ENCODE assay signal across 21 cellular contexts in genomic region chr18:26034850-26035497, GRCh38.
"Had no signal": no experiment of that assay in that cellular context is flagged by ENCODE, and none has a peak within 500 bp of the region (broad histone marks: within the 10 kb centered on the region; RNA-seq: fewer than 3 reads in every experiment).

No MANE protein-coding gene starts in this region.

- H3K4me2 ChIP-seq: hepatocyte had no signal

- H3K4me1 ChIP-seq: colonic mucosa, parathyroid adenoma, prostate gland, tibial artery, upper lobe of left lung, uterus had no signal

- FAIRE-seq: endothelial cell of umbilical vein had no signal

- DNase-seq: colonic mucosa; dermis blood vessel endothelial cell; erythroblast; foreskin melanocyte; head of caudate nucleus; mesenchymal stem cell; midbrain; spleen; stimulated activated CD4-positive, alpha-beta T cell treated with anti-CD3 and anti-CD28 coated beads, Interleukin-15, amount 100 ng/mL, for 24 hours; stimulated activated CD4-positive, alpha-beta T cell treated with anti-CD3 and anti-CD28 coated beads, Interleukin-1b, Interleukin-23, amount 100 ng/mL, for 48 hours; stimulated activated CD4-positive, alpha-beta T cell treated with anti-CD3 and anti-CD28 coated beads, Interleukin-4, amount 100 ng/mL, for 24 hours; tibial artery; upper lobe of left lung; uterus had no signal

- H3K36me3 ChIP-seq: uterus had no signal

- H3K4me3 ChIP-seq: colonic mucosa, hepatocyte, lung, prostate gland, spleen, tibial artery, upper lobe of left lung, uterus had no signal

- H3K27me3 ChIP-seq: colonic mucosa, hepatocyte, spleen, tibial artery, upper lobe of left lung, uterus had no signal

- H3K9ac ChIP-seq: parathyroid adenoma had no signal

- H2AFZ ChIP-seq: hepatocyte, parathyroid adenoma had no signal

- H3K27ac ChIP-seq: colonic mucosa, hepatocyte, parathyroid adenoma, prostate gland, spleen, tibial artery, upper lobe of left lung, uterus had no signal

- H3K79me2 ChIP-seq: parathyroid adenoma had no signal

- H3K9me3 ChIP-seq: colonic mucosa, prostate gland, spleen, tibial artery, upper lobe of left lung, uterus had no signal

- ATAC-seq: sciatic nerve; stimulated activated memory B cell treated with anti-CD40 and anti-IgM and Interleukin-4, amounts not matched to agents 10 μg/mL and 1 μg/mL and 100 μg/mL, for 72 hours had no signal
